In genomic region chr1:26234644-26235384, GRCh38 we compare ENCODE assay signal across 8 cellular contexts. TPM values are rescaled to one million over a fixed set of nuclear protein-coding genes. Genes with fewer than 3 reads are reported as not detected.
A peak's percentile ranks its signal among the peaks of the same experiment; 100 is the strongest.
DNase-seq lines count a peak whose midpoint lies in the region; ATAC-seq and TF ChIP-seq lines count a peak whose summit lies in the region.

No MANE protein-coding gene starts in this region.

- WGBS in neuronal stem cell (ENCODE audit: extremely low coverage in 2 of 2, insufficient read length in 2 of 2, insufficient replicate concordance in 1 of 2), 2 donors = no CpG with 5 or more reads among the region's 30 CpGs

- H3K27me3 Mint-ChIP-seq in activated naive CD4-positive, alpha-beta T cell treated with anti-CD3 and anti-CD28 coated beads for 36 hours (ENCODE audit: low read depth) = no peaks in the 10 kb centered on the region
- H3K27me3 Mint-ChIP-seq in activated B cell treated with CpG ODN at 0.5 μM for 24 hours = no peaks in the 10 kb centered on the region

- H3K9me3 Mint-ChIP-seq in activated naive CD4-positive, alpha-beta T cell treated with anti-CD3 and anti-CD28 coated beads for 36 hours = no peaks in the 10 kb centered on the region
- H3K9me3 Mint-ChIP-seq in activated B cell treated with CpG ODN at 0.5 μM for 24 hours = no peaks in the 10 kb centered on the region

- POLR2A ChIA-PET in activated B cell treated with CpG ODN at 0.5 μM for 24 hours (lab: Charles Lee) = interaction anchor here (0.6 to 2.6 kb wide), 12 partner anchors 14 to 1491 kb away, joined by 3 to 22 read pairs (median 8); partner anchors contain the start of genes CD52, FAM76A, RSRP1 and SH3BGRL3

- H3K36me3 Mint-ChIP-seq in activated naive CD4-positive, alpha-beta T cell treated with anti-CD3 and anti-CD28 coated beads for 36 hours (ENCODE audit: low read depth) = peaks cover 20% of the 10 kb centered on the region
- peaks cover 5% of the 10 kb centered on the region for H3K36me3 Mint-ChIP-seq in activated B cell treated with CpG ODN at 0.5 μM for 24 hours (ENCODE audit: low read depth)

- CTCF ChIA-PET in activated naive CD4-positive, alpha-beta T cell treated with anti-CD3 and anti-CD28 coated beads for 36 hours (lab: Charles Lee) = interaction anchor here (0.5 to 4.5 kb wide), 36 partner anchors 12 to 317 kb away, joined by 3 to 31 read pairs (median 4); partner anchors contain the start of genes C1orf232, CATSPER4, SH3BGRL3 and ZNF593
- CTCF ChIA-PET in activated B cell treated with CpG ODN at 0.5 μM for 24 hours (lab: Charles Lee) = interaction anchor here (0.6 to 3.7 kb wide), 16 partner anchors 10 to 132 kb away, joined by 3 to 28 read pairs (median 4); partner anchors contain the start of genes C1orf232, CD52 and ZNF593

- peak overlapping the region; percentile 95 for H3K23ac ChIP-seq in neuronal stem cell (ENCODE audit: low read depth, low read length, poor library complexity)

- no peak overlapping the region for H2BK12ac ChIP-seq in neuronal stem cell (ENCODE audit: low read length)

- peaks cover 3 to 6% of the 10 kb centered on the region in 2 donors for H3K4me1 ChIP-seq in neuronal stem cell (ENCODE audit: control insufficient read depth in 2 of 2, insufficient read depth in 1 of 2, low read depth in 1 of 2, low read length in 2 of 2)

- intact Hi-C loops in activated naive CD4-positive, alpha-beta T cell treated with anti-CD3 and anti-CD28 coated beads for 36 hours (cut with micrococcal nuclease) = loop anchor here (1.0 to 2.0 kb wide), 7 partner anchors 40 to 200 kb away; partner anchors contain the start of genes CATSPER4, PDIK1L and ZNF593
- intact Hi-C loops in activated B cell treated with CpG ODN at 0.5 μM for 24 hours (cut with micrococcal nuclease) = loop anchor here (1.0 to 10.0 kb wide), 8 partner anchors 42 to 360 kb away; partner anchors contain the start of genes CD52, PAQR7, PDIK1L and ZNF593

- H3K27me3 ChIP-seq in HL-60 (ENCODE audit: insufficient read depth, poor library complexity, severe bottlenecking) = no peaks in the 10 kb centered on the region
- H3K27me3 ChIP-seq in neuronal stem cell (ENCODE audit: control insufficient read depth in 3 of 3, insufficient read depth in 3 of 3, low read depth in 1 of 3, low read length in 3 of 3) = no peaks in the 10 kb centered on the region

- peak overlapping the region; percentile 94 for H3K4me3 Mint-ChIP-seq in activated naive CD4-positive, alpha-beta T cell treated with anti-CD3 and anti-CD28 coated beads for 36 hours
- H3K4me3 Mint-ChIP-seq in activated B cell treated with CpG ODN at 0.5 μM for 24 hours = peak overlapping the region; percentile 98

- H3K14ac ChIP-seq in neuronal stem cell (ENCODE audit: low read length) = peak overlapping the region; percentile 60

- peak overlapping the region; percentile 87 for H3K27ac ChIP-seq in HL-60 (replicated peaks)
- H3K27ac ChIP-seq in neuronal stem cell (replicated peaks; ENCODE audit: low read length) = peak overlapping the region; percentile 75

- no peak overlapping the region for H2AK5ac ChIP-seq in neuronal stem cell (ENCODE audit: low read depth, low read length)

- H3K4me1 Mint-ChIP-seq in activated naive CD4-positive, alpha-beta T cell treated with anti-CD3 and anti-CD28 coated beads for 36 hours (ENCODE audit: low read depth) = peaks cover 35% of the 10 kb centered on the region
- peaks cover 34% of the 10 kb centered on the region for H3K4me1 Mint-ChIP-seq in activated B cell treated with CpG ODN at 0.5 μM for 24 hours

- peaks cover 0 to 6% of the 10 kb centered on the region in 2 donors for H3K9me3 ChIP-seq in neuronal stem cell (replicated peaks in 1 of 2; ENCODE audit: control insufficient read depth in 2 of 2, insufficient read depth in 1 of 2, low read depth in 1 of 2, low read length in 2 of 2)

- no peak overlapping the region for H3K4ac ChIP-seq in neuronal stem cell (ENCODE audit: low read length)

- H4K8ac ChIP-seq in neuronal stem cell (ENCODE audit: low read depth, low read length) = no peak overlapping the region

- peak overlapping the region; percentile 90 for H3K27ac Mint-ChIP-seq in activated naive CD4-positive, alpha-beta T cell treated with anti-CD3 and anti-CD28 coated beads for 36 hours
- H3K27ac Mint-ChIP-seq in activated B cell treated with CpG ODN at 0.5 μM for 24 hours = peak overlapping the region; percentile 94

- peak overlapping the region; percentile 96 for H3K18ac ChIP-seq in neuronal stem cell (ENCODE audit: low read length)

- peak; percentile 35 for DNase-seq in activated naive CD4-positive, alpha-beta T cell treated with anti-CD3 and anti-CD28 coated beads for 36 hours
- DNase-seq in activated naive CD4-positive, alpha-beta T cell (lab: John Stamatoyannopoulos, UW) = no peak
- DNase-seq in HL-60 (ENCODE audit: low read depth in 1 of 2, low spot score in 1 of 2) (peak in 1 of 2 experiments; percentile 41), activated B cell treated with CpG ODN at 0.5 μM for 24 hours (no peak), fibroblast of the aortic adventitia (ENCODE audit: low read depth) (peak; percentile 28), neuronal stem cell (ENCODE audit: low spot score) (no peak), NCI-H2196 treated with DMSO at 0.1 percent for 48 hours (lab: John Stamatoyannopoulos, UW; ENCODE audit: unreplicated experiment) (no peak)

- ATAC-seq in activated B cell treated with CpG ODN at 0.5 μM for 24 hours (ENCODE audit: low read depth) (no peak), HG03439 (IDR thresholded peaks at IDR 0.05; ENCODE audit: unreplicated experiment) (no peak)

- H2BK5ac ChIP-seq in neuronal stem cell (ENCODE audit: low read length) = no peak overlapping the region

- peak overlapping the region; percentile 99 for H3K9ac ChIP-seq in neuronal stem cell (ENCODE audit: low read depth, low read length, poor library complexity)

- H3K36me3 ChIP-seq in neuronal stem cell (replicated peaks in 1 of 2; ENCODE audit: control insufficient read depth in 2 of 2, insufficient read depth in 2 of 2, low read length in 2 of 2) = peaks cover 0 to 29% of the 10 kb centered on the region in 2 donors

- TF ChIP-seq CTCF in HL-60 (IDR thresholded peaks at IDR 0.05; ENCODE audit: insufficient read depth, low read length) (no peak), activated B cell treated with CpG ODN at 0.5 μM for 24 hours (IDR thresholded peaks at IDR 0.05) (no peak), fibroblast of the aortic adventitia (IDR thresholded peaks at IDR 0.05; ENCODE audit: insufficient read depth, low read length) (no peak)

- peak overlapping the region; percentile 91 for H2AFZ ChIP-seq in neuronal stem cell (ENCODE audit: low read length)

- H2BK15ac ChIP-seq in neuronal stem cell (ENCODE audit: low read length) = peak overlapping the region; percentile 11

- no peak overlapping the region for H4K91ac ChIP-seq in neuronal stem cell (ENCODE audit: low read depth, low read length, poor library complexity)

- peak overlapping the region; percentile 70 for H3K4me3 ChIP-seq in HL-60 (replicated peaks; ENCODE audit: insufficient read depth, low read length)
- peak overlapping the region; percentile 96 for H3K4me3 ChIP-seq in fibroblast of the aortic adventitia (ENCODE audit: low read depth, low read length)
- peak overlapping the region; percentile 76 to 84 for H3K4me3 ChIP-seq in neuronal stem cell (ENCODE audit: low read length in 2 of 2)

- peak overlapping the region; percentile 78 for H3K4me2 ChIP-seq in neuronal stem cell (ENCODE audit: insufficient read depth, low read length, poor library complexity, severe bottlenecking)

- H2BK120ac ChIP-seq in neuronal stem cell (ENCODE audit: low read depth, low read length) = no peak overlapping the region

- H3K79me1 ChIP-seq in neuronal stem cell (ENCODE audit: low read depth, low read length) = peaks cover 6% of the 10 kb centered on the region

RNA-seq across cellular contexts. Expression of gene CEP85, which starts 0.8 kb away (rescaled TPM):
- 10 to 100 TPM; 45.7 to 47.0 TPM for total RNA-seq in activated naive CD4-positive, alpha-beta T cell treated with anti-CD3 and anti-CD28 coated beads for 36 hours
- 13.8 and 16.4 TPM in 2 replicates for total RNA-seq in activated B cell treated with CpG ODN at 0.5 μM for 24 hours
- total RNA-seq in fibroblast of the aortic adventitia (ENCODE audit: low replicate concordance) = 5.6 and 12.9 TPM in 2 replicates
- polyA plus RNA-seq in neuronal stem cell (2013, experiment 1 of 2) = 26.9 TPM
- polyA plus RNA-seq in neuronal stem cell (2013, experiment 2 of 2) = 26.9 TPM

RNA-seq across cellular contexts. Expression of gene CATSPER4, which starts 44.4 kb away (rescaled TPM):
- not detected for total RNA-seq in activated naive CD4-positive, alpha-beta T cell treated with anti-CD3 and anti-CD28 coated beads for 36 hours
- not detected in 2 replicates for total RNA-seq in activated B cell treated with CpG ODN at 0.5 μM for 24 hours
- total RNA-seq in fibroblast of the aortic adventitia (ENCODE audit: low replicate concordance) = not detected in 2 replicates
- 0.36 TPM for polyA plus RNA-seq in neuronal stem cell (2013, experiment 1 of 2)
- 0.26 TPM for polyA plus RNA-seq in neuronal stem cell (2013, experiment 2 of 2)

RNA-seq across cellular contexts. Expression of gene SH3BGRL3, which starts 45.1 kb away (rescaled TPM):
- 100 to 1,000 TPM; 130 to 132 TPM for total RNA-seq in activated naive CD4-positive, alpha-beta T cell treated with anti-CD3 and anti-CD28 coated beads for 36 hours
- total RNA-seq in activated B cell treated with CpG ODN at 0.5 μM for 24 hours = 265 and 285 TPM in 2 replicates
- total RNA-seq in fibroblast of the aortic adventitia (ENCODE audit: low replicate concordance) = 18.1 and 114 TPM in 2 replicates
- polyA plus RNA-seq in neuronal stem cell (2013, experiment 1 of 2) = 112 TPM
- polyA plus RNA-seq in neuronal stem cell (2013, experiment 2 of 2) = 106 TPM

RNA-seq across cellular contexts. Expression of gene CNKSR1, which starts 57.5 kb away (rescaled TPM):
- 1 to 10 TPM; 1.5 to 1.8 TPM for total RNA-seq in activated naive CD4-positive, alpha-beta T cell treated with anti-CD3 and anti-CD28 coated beads for 36 hours
- total RNA-seq in activated B cell treated with CpG ODN at 0.5 μM for 24 hours = 2.7 and 4.8 TPM in 2 replicates
- total RNA-seq in fibroblast of the aortic adventitia (ENCODE audit: low replicate concordance) = 0.27 TPM in 1 of 2 replicates, not detected in the other
- polyA plus RNA-seq in neuronal stem cell (2013, experiment 1 of 2) = 6.9 TPM
- polyA plus RNA-seq in neuronal stem cell (2013, experiment 2 of 2) = 6.8 TPM

Comparison
In these comparisons a context has a peak if more than half of its experiments do, and no peak if none do; other contexts are left out.
1. DNase-seq: peak in activated naive CD4-positive, alpha-beta T cell treated with anti-CD3 and anti-CD28 coated beads for 36 hours (single experiment) and fibroblast of the aortic adventitia (single experiment); none in activated naive CD4-positive, alpha-beta T cell (0 of 4), activated B cell treated with CpG ODN at 0.5 μM for 24 hours (single experiment), neuronal stem cell (single experiment) and NCI-H2196 treated with DMSO at 0.1 percent for 48 hours (single experiment).
2. Peak in every context shown above with its lines, with median percentiles within 50 percentile points of each other: H3K4me3 ChIP-seq.